ENCODE assay signal across 3 cellular contexts in the genomic region with DNA sequence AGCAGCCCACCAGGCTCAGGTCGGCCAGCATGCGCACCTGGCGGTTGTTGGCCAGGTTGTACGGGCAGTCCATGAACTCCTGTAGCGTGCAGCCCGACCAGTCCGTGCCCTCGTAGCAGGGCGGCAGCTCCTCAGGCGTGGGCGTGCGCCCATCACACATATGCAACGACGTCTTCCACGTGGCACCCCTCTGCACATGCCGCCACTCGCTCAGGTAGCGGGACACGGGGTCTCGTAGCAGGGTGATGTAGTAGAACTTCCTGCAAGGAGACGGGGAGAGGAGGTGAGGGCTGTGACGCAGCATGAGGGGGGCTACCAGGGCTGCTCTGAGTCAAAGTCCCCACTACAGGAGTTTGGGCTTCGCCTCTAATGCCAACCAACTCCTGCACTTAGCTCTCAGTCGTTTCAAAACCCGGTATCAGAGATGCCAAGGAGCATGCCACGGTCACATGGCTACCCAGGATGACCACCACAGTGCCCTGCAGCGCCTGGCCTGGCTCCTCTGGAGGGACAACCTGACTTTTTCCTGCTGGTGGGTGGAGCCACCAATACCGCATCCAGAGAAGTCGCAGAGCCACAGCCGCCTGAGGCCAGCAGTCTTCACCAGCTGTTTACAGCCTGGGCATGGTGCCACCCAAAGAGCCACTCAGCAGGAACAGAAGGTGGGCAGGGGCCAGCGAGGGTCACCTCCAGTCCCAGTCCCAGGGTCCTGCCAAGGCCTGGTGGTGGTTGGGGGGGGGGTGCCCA.
TF ChIP-seq lines count a peak whose summit lies in the region.

No MANE protein-coding gene starts in this region.

TF ChIP-seq in SK-N-SH, 30 proteins besides CTCF, POLR2A, EP300 and RAD21 (continues in another document):
- TF ChIP-seq TAF1 (IDR thresholded peaks at IDR 0.05; ENCODE audit: borderline replicate concordance, low read depth, low read length) (no peak), GABPA (IDR thresholded peaks at IDR 0.05; ENCODE audit: low read depth) (no peak), SIN3A (IDR thresholded peaks at IDR 0.05; ENCODE audit: borderline replicate concordance, low read depth, low read length) (no peak), TCF12 (IDR thresholded peaks at IDR 0.05) (no peak), RFX5 (IDR thresholded peaks at IDR 0.05; ENCODE audit: low read length) (no peak), EZH2phosphoT487 (IDR thresholded peaks at IDR 0.05; ENCODE audit: borderline replicate concordance, low read depth) (no peak), TEAD4 (IDR thresholded peaks at IDR 0.05; ENCODE audit: borderline replicate concordance, insufficient read depth) (no peak), POLR2AphosphoS5 (IDR thresholded peaks at IDR 0.05; ENCODE audit: low read depth, low read length) (no peak), ZBTB33 (IDR thresholded peaks at IDR 0.05; ENCODE audit: borderline replicate concordance, low read depth) (no peak), CHD2 (IDR thresholded peaks at IDR 0.05; ENCODE audit: low read length, partially characterized antibody) (no peak), NFIC (IDR thresholded peaks at IDR 0.05; ENCODE audit: borderline replicate concordance) (no peak), FOSL2 (IDR thresholded peaks at IDR 0.05; ENCODE audit: borderline replicate concordance, low read depth) (no peak), YY1 (IDR thresholded peaks at IDR 0.05; ENCODE audit: low read depth) (no peak), SMC3 (IDR thresholded peaks at IDR 0.05; ENCODE audit: low read depth, low read length) (no peak)
- TF ChIP-seq, protein P1, sequence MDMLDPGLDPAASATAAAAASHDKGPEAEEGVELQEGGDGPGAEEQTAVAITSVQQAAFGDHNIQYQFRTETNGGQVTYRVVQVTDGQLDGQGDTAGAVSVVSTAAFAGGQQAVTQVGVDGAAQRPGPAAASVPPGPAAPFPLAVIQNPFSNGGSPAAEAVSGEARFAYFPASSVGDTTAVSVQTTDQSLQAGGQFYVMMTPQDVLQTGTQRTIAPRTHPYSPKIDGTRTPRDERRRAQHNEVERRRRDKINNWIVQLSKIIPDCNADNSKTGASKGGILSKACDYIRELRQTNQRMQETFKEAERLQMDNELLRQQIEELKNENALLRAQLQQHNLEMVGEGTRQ (IDR thresholded peaks at IDR 0.05; ENCODE audit: borderline replicate concordance, low read depth, low read length), result no peak
- TF ChIP-seq, protein P2, sequence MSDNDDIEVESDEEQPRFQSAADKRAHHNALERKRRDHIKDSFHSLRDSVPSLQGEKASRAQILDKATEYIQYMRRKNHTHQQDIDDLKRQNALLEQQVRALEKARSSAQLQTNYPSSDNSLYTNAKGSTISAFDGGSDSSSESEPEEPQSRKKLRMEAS (IDR thresholded peaks at IDR 0.05; ENCODE audit: low read depth), result no peak

TF ChIP-seq in SK-N-SH treated with all-trans-retinoic acid at 6 μM for 48 hours, 23 proteins besides CTCF, POLR2A, EP300 and RAD21:
- TF ChIP-seq PATZ1 (CRISPR knock-in tag; IDR thresholded peaks at IDR 0.05; ENCODE audit: borderline replicate concordance) (no peak), ISL1 (CRISPR knock-in tag; IDR thresholded peaks at IDR 0.05) (no peak), ZNF8 (CRISPR knock-in tag; IDR thresholded peaks at IDR 0.05) (no peak), ZFP30 (CRISPR knock-in tag; IDR thresholded peaks at IDR 0.05) (no peak), TOX (CRISPR knock-in tag; IDR thresholded peaks at IDR 0.05; ENCODE audit: borderline replicate concordance) (no peak), ARNTL (CRISPR knock-in tag; IDR thresholded peaks at IDR 0.05; ENCODE audit: borderline replicate concordance, low read depth) (no peak), RARB (CRISPR knock-in tag; IDR thresholded peaks at IDR 0.05) (no peak)
- TF ChIP-seq, protein P3, sequence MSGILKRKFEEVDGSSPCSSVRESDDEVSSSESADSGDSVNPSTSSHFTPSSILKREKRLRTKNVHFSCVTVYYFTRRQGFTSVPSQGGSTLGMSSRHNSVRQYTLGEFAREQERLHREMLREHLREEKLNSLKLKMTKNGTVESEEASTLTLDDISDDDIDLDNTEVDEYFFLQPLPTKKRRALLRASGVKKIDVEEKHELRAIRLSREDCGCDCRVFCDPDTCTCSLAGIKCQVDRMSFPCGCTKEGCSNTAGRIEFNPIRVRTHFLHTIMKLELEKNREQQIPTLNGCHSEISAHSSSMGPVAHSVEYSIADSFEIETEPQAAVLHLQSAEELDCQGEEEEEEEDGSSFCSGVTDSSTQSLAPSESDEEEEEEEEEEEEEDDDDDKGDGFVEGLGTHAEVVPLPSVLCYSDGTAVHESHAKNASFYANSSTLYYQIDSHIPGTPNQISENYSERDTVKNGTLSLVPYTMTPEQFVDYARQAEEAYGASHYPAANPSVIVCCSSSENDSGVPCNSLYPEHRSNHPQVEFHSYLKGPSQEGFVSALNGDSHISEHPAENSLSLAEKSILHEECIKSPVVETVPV (CRISPR knock-in tag; IDR thresholded peaks at IDR 0.05), result no peak

TF ChIP-seq in H1, 55 proteins besides CTCF, POLR2A, EP300 and RAD21:
- no peak for TF ChIP-seq BRCA1 (IDR thresholded peaks at IDR 0.05; ENCODE audit: low read depth, low read length)
- no peak for TF ChIP-seq SIN3A (conservative IDR thresholded peaks at IDR 0.05 in 1 of 2, IDR thresholded peaks at IDR 0.05 in 1 of 2; ENCODE audit: low read depth in 1 of 2, low read length in 2 of 2)
- no peak for TF ChIP-seq SRF (IDR thresholded peaks at IDR 0.05; ENCODE audit: low read depth, low read length)
